Comparison of ENCODE assay signal across 1 cellular context in genomic region chr20:36632487-36633284, GRCh38.
TF ChIP-seq lines count a peak whose summit lies in the region.

No MANE protein-coding gene starts in this region.

TF ChIP-seq in HepG2, 621 proteins besides CTCF, POLR2A, EP300 and RAD21 (continued from another document and continues in another):
- TF ChIP-seq HNF1B (CRISPR knock-in tag; IDR thresholded peaks at IDR 0.05) (0 out of 2 replicates have a peak, but pooled peaks have one; percentile 6), ZNF615 (CRISPR knock-in tag; IDR thresholded peaks at IDR 0.05; ENCODE audit: borderline replicate concordance) (no peak), ZNF891 (CRISPR knock-in tag; IDR thresholded peaks at IDR 0.05) (peak; percentile 26; the same call in 1 of the 2 replicates), ATF3 (CRISPR knock-in tag; IDR thresholded peaks at IDR 0.05) (0 out of 2 replicates have a peak, but pooled peaks have one; percentile 44), SRSF4 (IDR thresholded peaks at IDR 0.05; ENCODE audit: low read depth, low read length, poor library complexity, severe bottlenecking) (no peak), ZNF230 (CRISPR knock-in tag; IDR thresholded peaks at IDR 0.05) (0 out of 2 replicates have a peak, but pooled peaks have one; percentile 50), ZBTB25 (CRISPR knock-in tag; IDR thresholded peaks at IDR 0.05) (peak; percentile 61; the same call in 1 of the 2 replicates), ATRX (CRISPR knock-in tag; IDR thresholded peaks at IDR 0.05; ENCODE audit: borderline replicate concordance) (0 out of 2 replicates have a peak, but pooled peaks have one; percentile 25), GABPA (IDR thresholded peaks at IDR 0.05; ENCODE audit: low read depth, low read length) (no peak), GABPA (CRISPR knock-in tag; IDR thresholded peaks at IDR 0.05; ENCODE audit: low read depth) (peak; percentile 55), ZBTB39 (CRISPR knock-in tag; IDR thresholded peaks at IDR 0.05) (no peak; the same call in 1 of the 2 replicates), KDM5B (CRISPR knock-in tag; IDR thresholded peaks at IDR 0.05; ENCODE audit: borderline replicate concordance) (peak; percentile 65; the same call in 1 of the 2 replicates), RFXAP (CRISPR knock-in tag; IDR thresholded peaks at IDR 0.05; ENCODE audit: borderline replicate concordance) (0 out of 2 replicates have a peak, but pooled peaks have one; percentile 19), ETV5 (CRISPR knock-in tag; IDR thresholded peaks at IDR 0.05; ENCODE audit: borderline replicate concordance) (peak; percentile 38), ZNF576 (CRISPR knock-in tag; IDR thresholded peaks at IDR 0.05) (peak; percentile 13; the same call in 1 of the 2 replicates), SOX5 (CRISPR knock-in tag; IDR thresholded peaks at IDR 0.05; ENCODE audit: borderline replicate concordance) (peak; percentile 43; the same call in 1 of the 2 replicates), UBTF (CRISPR knock-in tag; IDR thresholded peaks at IDR 0.05) (peak; percentile 69), NR2C2 (CRISPR knock-in tag; IDR thresholded peaks at IDR 0.05; ENCODE audit: borderline replicate concordance) (peak; percentile 75), ZNF790 (CRISPR knock-in tag; IDR thresholded peaks at IDR 0.05; ENCODE audit: borderline replicate concordance) (no peak), E2F5 (CRISPR knock-in tag; conservative IDR thresholded peaks at IDR 0.05) (no peak), PITX1 (CRISPR knock-in tag; IDR thresholded peaks at IDR 0.05) (no peak; the same call in 1 of the 2 replicates), HIVEP1 (CRISPR knock-in tag; IDR thresholded peaks at IDR 0.05) (peak; percentile 64; the same call in 1 of the 2 replicates), ZNF501 (CRISPR knock-in tag; IDR thresholded peaks at IDR 0.05) (peak; percentile 88), ZNF691 (CRISPR knock-in tag; IDR thresholded peaks at IDR 0.05; ENCODE audit: borderline replicate concordance, low read depth) (peak; percentile 89), ZNF782 (CRISPR knock-in tag; IDR thresholded peaks at IDR 0.05; ENCODE audit: borderline replicate concordance) (peak; percentile 65; the same call in 1 of the 2 replicates), ZMYM4 (CRISPR knock-in tag; IDR thresholded peaks at IDR 0.05) (peak; percentile 70), GPN1 (CRISPR knock-in tag; IDR thresholded peaks at IDR 0.05; ENCODE audit: borderline replicate concordance) (0 out of 2 replicates have a peak, but pooled peaks have one; percentile 11), ZNF350 (CRISPR knock-in tag; IDR thresholded peaks at IDR 0.05; ENCODE audit: borderline replicate concordance, low read depth) (peak; percentile 63), ZNF180 (CRISPR knock-in tag; IDR thresholded peaks at IDR 0.05; ENCODE audit: borderline replicate concordance, low read depth) (no peak), KDM4B (CRISPR knock-in tag; IDR thresholded peaks at IDR 0.05) (peak; percentile 67; the same call in 1 of the 2 replicates), ZMYM2 (CRISPR knock-in tag; IDR thresholded peaks at IDR 0.05) (peak; percentile 95), RFXANK (CRISPR knock-in tag; IDR thresholded peaks at IDR 0.05) (peak; percentile 30; the same call in 1 of the 2 replicates), ZNF878 (CRISPR knock-in tag; IDR thresholded peaks at IDR 0.05) (no peak), ZNF766 (CRISPR knock-in tag; IDR thresholded peaks at IDR 0.05; ENCODE audit: borderline replicate concordance) (peak; percentile 73; the same call in 1 of the 2 replicates), MED1 (CRISPR knock-in tag; IDR thresholded peaks at IDR 0.05) (peak; percentile 54), CHD4 (IDR thresholded peaks at IDR 0.05; ENCODE audit: borderline replicate concordance, low read length) (peak; percentile 56), ZKSCAN8 (CRISPR knock-in tag; IDR thresholded peaks at IDR 0.05; ENCODE audit: borderline replicate concordance) (peak; percentile 8), MIER3 (CRISPR knock-in tag; IDR thresholded peaks at IDR 0.05; ENCODE audit: borderline replicate concordance) (peak; percentile 63; the same call in 1 of the 2 replicates), ESRRA (CRISPR knock-in tag; IDR thresholded peaks at IDR 0.05; ENCODE audit: low read depth) (0 out of 2 replicates have a peak, but pooled peaks have one; percentile 56), HDAC1 (CRISPR knock-in tag; IDR thresholded peaks at IDR 0.05) (peak; percentile 62), KDM1A (CRISPR knock-in tag; IDR thresholded peaks at IDR 0.05) (peak; percentile 97), TFDP1 (CRISPR knock-in tag; IDR thresholded peaks at IDR 0.05; ENCODE audit: borderline replicate concordance) (peak; percentile 15; the same call in 1 of the 2 replicates), DR1 (CRISPR knock-in tag; IDR thresholded peaks at IDR 0.05) (peak; percentile 45; the same call in 1 of the 2 replicates), ZNF510 (CRISPR knock-in tag; IDR thresholded peaks at IDR 0.05; ENCODE audit: low read depth) (0 out of 2 replicates have a peak, but pooled peaks have one; percentile 62), ZNF547 (CRISPR knock-in tag; IDR thresholded peaks at IDR 0.05) (peak; percentile 82), CHCHD3 (CRISPR knock-in tag; IDR thresholded peaks at IDR 0.05) (peak; percentile 34; the same call in 1 of the 2 replicates), ZNF460 (CRISPR knock-in tag; IDR thresholded peaks at IDR 0.05; ENCODE audit: borderline replicate concordance) (peak; percentile 99), HDAC2 (CRISPR knock-in tag; IDR thresholded peaks at IDR 0.05) (peak; percentile 89; the same call in 1 of the 2 replicates), HINFP (CRISPR knock-in tag; IDR thresholded peaks at IDR 0.05; ENCODE audit: low read depth) (peak; percentile 28; the same call in 1 of the 2 replicates), TBX2 (CRISPR knock-in tag; IDR thresholded peaks at IDR 0.05; ENCODE audit: borderline replicate concordance) (no peak; the same call in 1 of the 2 replicates)
